ENCODE assay signal across 8 cellular contexts in genomic region chr1:161766102-161766981, GRCh38. TPM values are rescaled to one million over a fixed set of nuclear protein-coding genes. Genes with fewer than 3 reads are reported as not detected.
DNase-seq lines count a peak whose midpoint lies in the region; ATAC-seq and TF ChIP-seq lines count a peak whose summit lies in the region.

Gene ATF6, plus strand, starts transcription at chr1:161766320. Its CDS starts 41 bp downstream, at chr1:161766361.

- peaks cover 3% of the 10 kb centered on the region for H3K4me1 ChIP-seq in RWPE2 (ENCODE audit: insufficient read depth, poor library complexity, severe bottlenecking)

- no peaks in the 10 kb centered on the region for H3K36me3 ChIP-seq in RWPE2 (ENCODE audit: low read depth)

- peak; percentile 64 for ATAC-seq in GM21825 (IDR thresholded peaks at IDR 0.05; ENCODE audit: unreplicated experiment)
- peak; percentile 66 for ATAC-seq in RWPE2 (ENCODE audit: low read depth)
- ATAC-seq in stimulated activated naive CD8-positive, alpha-beta T cell treated with anti-CD3 and anti-CD28 coated beads, Interleukin-15, Interleukin-2, amounts not matched to agents 100 U/mL and 50 U/mL, for 24 hours: peak; percentile 87

- H3K27ac Mint-ChIP-seq in activated T-helper 2 cell treated with anti-CD3 and anti-CD28 coated beads, Interferon-gamma antibody, Interleukin-2, Interleukin-4, amounts not matched to agents 10 μg/mL and 5 μg/mL and 100 μg/mL, durations not matched to agents 14 hours and 24 hours and 36 hours: peak within 1 kb of the TSS; percentile 96
- peak within 1 kb of the TSS; percentile 89 to 94 (median 91) for H3K27ac Mint-ChIP-seq in nephron

- no peaks in the 10 kb centered on the region for H3K9me3 ChIP-seq in RWPE2 (ENCODE audit: severe bottlenecking)

- peaks cover 40% of the 10 kb centered on the region for H3K4me1 Mint-ChIP-seq in activated T-helper 2 cell treated with anti-CD3 and anti-CD28 coated beads, Interferon-gamma antibody, Interleukin-2, Interleukin-4, amounts not matched to agents 10 μg/mL and 5 μg/mL and 100 μg/mL, durations not matched to agents 14 hours and 24 hours and 36 hours (ENCODE audit: low read depth)
- peaks cover 23% of the 10 kb centered on the region for H3K4me1 Mint-ChIP-seq in nephron

- intact Hi-C loops in activated T-helper 2 cell treated with anti-CD3 and anti-CD28 coated beads, Interferon-gamma antibody, Interleukin-2, Interleukin-4, amounts not matched to agents 10 μg/mL and 5 μg/mL and 100 μg/mL, durations not matched to agents 14 hours and 24 hours and 36 hours (cut with micrococcal nuclease): loop anchor here (1.0 to 10.0 kb wide), 3 partner anchors 16 to 795 kb away; partner anchors contain the start of gene UAP1

- H3K4me3 Mint-ChIP-seq in activated T-helper 2 cell treated with anti-CD3 and anti-CD28 coated beads, Interferon-gamma antibody, Interleukin-2, Interleukin-4, amounts not matched to agents 10 μg/mL and 5 μg/mL and 100 μg/mL, durations not matched to agents 14 hours and 24 hours and 36 hours (ENCODE audit: low read depth): peak within 1 kb of the TSS; percentile 97
- peak within 1 kb of the TSS; percentile 99 to 100 (median 99) for H3K4me3 Mint-ChIP-seq in nephron

- H3K36me3 Mint-ChIP-seq in activated T-helper 2 cell treated with anti-CD3 and anti-CD28 coated beads, Interferon-gamma antibody, Interleukin-2, Interleukin-4, amounts not matched to agents 10 μg/mL and 5 μg/mL and 100 μg/mL, durations not matched to agents 14 hours and 24 hours and 36 hours (ENCODE audit: low read depth): peaks cover 5% of the 10 kb centered on the region
- H3K36me3 Mint-ChIP-seq in nephron (ENCODE audit: low read depth): no peaks in the 10 kb centered on the region

- H3K9me3 Mint-ChIP-seq in activated T-helper 2 cell treated with anti-CD3 and anti-CD28 coated beads, Interferon-gamma antibody, Interleukin-2, Interleukin-4, amounts not matched to agents 10 μg/mL and 5 μg/mL and 100 μg/mL, durations not matched to agents 14 hours and 24 hours and 36 hours: no peaks in the 10 kb centered on the region
- no peaks in the 10 kb centered on the region for H3K9me3 Mint-ChIP-seq in nephron

- H3K4me3 ChIP-seq in LNCaP clone FGC (ENCODE audit: low read depth, low read length) (peak within 1 kb of the TSS; percentile 99), RWPE2 (ENCODE audit: severe bottlenecking) (peak within 1 kb of the TSS; percentile 58), fibroblast of pulmonary artery (replicated peaks; ENCODE audit: low read depth, low read length) (peak within 1 kb of the TSS; percentile 100)

- no peaks in the 10 kb centered on the region for H3K27me3 ChIP-seq in RWPE2 (ENCODE audit: insufficient read depth, poor library complexity, severe bottlenecking)

- H3K27ac ChIP-seq in RWPE2 (ENCODE audit: poor library complexity, severe bottlenecking): peak within 1 kb of the TSS; percentile 73

- DNase-seq in DMS79 (lab: John Stamatoyannopoulos, UW) (peak; percentile 58), LNCaP clone FGC (ENCODE audit: low read depth) (peak; percentile 89), RWPE2 (ENCODE audit: low spot score) (peak; percentile 78), fibroblast of pulmonary artery (ENCODE audit: low read depth) (peak; percentile 97)
- peak; percentile 77 for DNase-seq in activated T-helper 2 cell treated with anti-CD3 and anti-CD28 coated beads, Interferon-gamma antibody, Interleukin-2, Interleukin-4, amounts not matched to agents 10 μg/mL and 5 μg/mL and 100 μg/mL, durations not matched to agents 14 hours and 24 hours and 36 hours (ENCODE audit: low spot score)
- peak; percentile 82 for DNase-seq in stimulated activated naive CD8-positive, alpha-beta T cell treated with anti-CD3 and anti-CD28 coated beads, Interleukin-15, Interleukin-2, amounts not matched to agents 100 U/mL and 50 U/mL, for 24 hours

- no peak for TF ChIP-seq CTCF in LNCaP clone FGC (IDR thresholded peaks at IDR 0.05; ENCODE audit: control insufficient read depth, extremely low read depth, insufficient read depth)
- TF ChIP-seq CTCF in RWPE2 (IDR thresholded peaks at IDR 0.05; ENCODE audit: poor library complexity, severe bottlenecking): no peak
- TF ChIP-seq CTCF in fibroblast of pulmonary artery (IDR thresholded peaks at IDR 0.05; ENCODE audit: low read length, missing control alignments): no peak
- TF ChIP-seq CTCF in nephron (IDR thresholded peaks at IDR 0.05; ENCODE audit: unreplicated experiment in 3 of 3): no peak

- H3K27me3 Mint-ChIP-seq in activated T-helper 2 cell treated with anti-CD3 and anti-CD28 coated beads, Interferon-gamma antibody, Interleukin-2, Interleukin-4, amounts not matched to agents 10 μg/mL and 5 μg/mL and 100 μg/mL, durations not matched to agents 14 hours and 24 hours and 36 hours (ENCODE audit: low read depth): no peaks in the 10 kb centered on the region
- H3K27me3 Mint-ChIP-seq in nephron (ENCODE audit: low read depth): no peaks in the 10 kb centered on the region

RNA-seq across cellular contexts. Expression of gene ATF6, which starts in this region (rescaled TPM):
- total RNA-seq in activated T-helper 2 cell treated with anti-CD3 and anti-CD28 coated beads, Interferon-gamma antibody, Interleukin-2, Interleukin-4, amounts not matched to agents 10 μg/mL and 5 μg/mL and 100 μg/mL, durations not matched to agents 14 hours and 24 hours and 36 hours: 29.6 and 30.4 TPM in 2 replicates

Comparison
In these comparisons a context has a peak if more than half of its experiments do, and no peak if none do; other contexts are left out.
1. Peak in every context shown above with its lines: DNase-seq, ATAC-seq, H3K4me3 ChIP-seq and H3K27ac ChIP-seq.